20 cellular contexts compared by ENCODE assay signal in the genomic region with DNA sequence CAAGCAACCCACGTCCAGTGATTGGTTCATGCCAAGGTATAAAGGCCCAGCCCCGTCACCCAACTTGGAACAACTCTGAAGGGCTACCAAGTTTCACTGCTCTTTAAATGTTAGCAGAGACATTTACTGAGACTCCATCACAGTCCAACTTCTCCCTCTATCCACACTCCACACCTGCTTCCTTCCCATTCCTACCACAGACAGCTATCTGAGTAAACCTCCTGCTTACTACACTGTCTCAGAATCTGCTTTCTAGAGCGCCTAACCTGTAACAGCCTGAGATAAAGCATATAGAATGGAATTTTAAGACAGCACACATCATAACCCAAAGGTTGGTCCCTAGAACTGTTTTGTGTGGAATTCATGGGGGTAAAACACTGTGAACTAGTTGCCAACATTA.
"Had no signal": no experiment of that assay in that cellular context is flagged by ENCODE, and none has a peak within 500 bp of the region (broad histone marks: within the 10 kb centered on the region; RNA-seq: fewer than 3 reads in every experiment).

No MANE protein-coding gene starts in this region.

- H3K27ac ChIP-seq: lower lobe of right lung, right atrium auricular region, SK-N-MC, stomach, testis had no signal

- H3K27me3 Mint-ChIP-seq: activated B cell treated with CpG ODN at 0.5 μM for 24 hours; activated CD4-positive, alpha-beta memory T cell treated with anti-CD3 and anti-CD28 coated beads, Interleukin-2, amount 10 ng/mL, durations not matched to agents 7 days and 5 days; activated CD8-positive, alpha-beta memory T cell treated with anti-CD3 and anti-CD28 coated beads, Interleukin-2, amount 10 ng/mL, durations not matched to agents 7 days and 5 days; activated naive CD8-positive, alpha-beta T cell had no signal

- H3K36me3 Mint-ChIP-seq: activated CD8-positive, alpha-beta memory T cell treated with anti-CD3 and anti-CD28 coated beads, Interleukin-2, amount 10 ng/mL, durations not matched to agents 7 days and 5 days; activated naive CD8-positive, alpha-beta T cell; mesothelial cell of epicardium; stimulated activated effector memory CD8-positive, alpha-beta T cell treated with anti-CD3 and anti-CD28 coated beads, Interleukin-12 subunit alpha, Interleukin-12 subunit beta, amount 100 ng/mL, for 72 hours had no signal

- H3K9me3 ChIP-seq: lower lobe of right lung, right atrium auricular region, stomach, testis had no signal

- H3K9me3 Mint-ChIP-seq: activated B cell treated with CpG ODN at 0.5 μM for 24 hours; activated CD4-positive, alpha-beta memory T cell treated with anti-CD3 and anti-CD28 coated beads, Interleukin-2, amount 10 ng/mL, durations not matched to agents 7 days and 5 days; mesothelial cell of epicardium; stimulated activated effector memory CD8-positive, alpha-beta T cell treated with anti-CD3 and anti-CD28 coated beads, Interleukin-12 subunit alpha, Interleukin-12 subunit beta, amount 100 ng/mL, for 72 hours; T-helper 2 cell treated with Interferon-gamma antibody and Interleukin-4, amounts not matched to agents 5 μg/mL and 100 μg/mL, for 36 hours had no signal

- ATAC-seq: activated CD8-positive, alpha-beta memory T cell treated with anti-CD3 and anti-CD28 coated beads, Interleukin-2, amount 10 ng/mL, durations not matched to agents 7 days and 5 days; lower lobe of right lung; stimulated activated effector memory CD8-positive, alpha-beta T cell treated with anti-CD3 and anti-CD28 coated beads, Interleukin-12 subunit alpha, Interleukin-12 subunit beta, amount 100 ng/mL, for 72 hours had no signal

- DNase-seq: activated B cell treated with CpG ODN at 0.5 μM for 24 hours; activated CD4-positive, alpha-beta memory T cell treated with anti-CD3 and anti-CD28 coated beads, Interleukin-2, amount 10 ng/mL, durations not matched to agents 7 days and 5 days; activated CD4-positive, alpha-beta T cell treated with anti-CD3 and anti-CD28 coated beads for 48 hours; activated CD8-positive, alpha-beta memory T cell treated with anti-CD3 and anti-CD28 coated beads, Interleukin-2, amount 10 ng/mL, durations not matched to agents 7 days and 5 days; amygdala; erythroblast; lower lobe of right lung; occipital lobe; stimulated activated CD4-positive, alpha-beta T cell treated with anti-CD3 and anti-CD28 coated beads, Interleukin-15, amount 100 ng/mL, for 24 hours; stimulated activated CD4-positive, alpha-beta T cell treated with anti-CD3 and anti-CD28 coated beads, Interleukin-4, amount 100 ng/mL, for 1 hour; stomach; testis had no signal

- H3K4me3 ChIP-seq: coronary artery, lower lobe of right lung, right atrium auricular region, SK-N-MC, skin epidermis, stomach, testis had no signal

- H3K4me1 ChIP-seq: testis had no signal

- H3K4me1 Mint-ChIP-seq: activated B cell treated with CpG ODN at 0.5 μM for 24 hours; activated CD4-positive, alpha-beta memory T cell treated with anti-CD3 and anti-CD28 coated beads, Interleukin-2, amount 10 ng/mL, durations not matched to agents 7 days and 5 days; activated CD8-positive, alpha-beta memory T cell treated with anti-CD3 and anti-CD28 coated beads, Interleukin-2, amount 10 ng/mL, durations not matched to agents 7 days and 5 days; stimulated activated effector memory CD8-positive, alpha-beta T cell treated with anti-CD3 and anti-CD28 coated beads, Interleukin-12 subunit alpha, Interleukin-12 subunit beta, amount 100 ng/mL, for 72 hours had no signal

- H3K27ac Mint-ChIP-seq: activated B cell treated with CpG ODN at 0.5 μM for 24 hours; activated CD4-positive, alpha-beta memory T cell treated with anti-CD3 and anti-CD28 coated beads, Interleukin-2, amount 10 ng/mL, durations not matched to agents 7 days and 5 days; activated CD8-positive, alpha-beta memory T cell treated with anti-CD3 and anti-CD28 coated beads, Interleukin-2, amount 10 ng/mL, durations not matched to agents 7 days and 5 days; activated naive CD8-positive, alpha-beta T cell; stimulated activated effector memory CD8-positive, alpha-beta T cell treated with anti-CD3 and anti-CD28 coated beads, Interleukin-12 subunit alpha, Interleukin-12 subunit beta, amount 100 ng/mL, for 72 hours; T-helper 2 cell treated with Interferon-gamma antibody and Interleukin-4, amounts not matched to agents 5 μg/mL and 100 μg/mL, for 36 hours had no signal

- H3K4me3 Mint-ChIP-seq: activated B cell treated with CpG ODN at 0.5 μM for 24 hours; activated CD4-positive, alpha-beta memory T cell treated with anti-CD3 and anti-CD28 coated beads, Interleukin-2, amount 10 ng/mL, durations not matched to agents 7 days and 5 days; activated CD8-positive, alpha-beta memory T cell treated with anti-CD3 and anti-CD28 coated beads, Interleukin-2, amount 10 ng/mL, durations not matched to agents 7 days and 5 days; activated naive CD8-positive, alpha-beta T cell; mesothelial cell of epicardium; stimulated activated effector memory CD8-positive, alpha-beta T cell treated with anti-CD3 and anti-CD28 coated beads, Interleukin-12 subunit alpha, Interleukin-12 subunit beta, amount 100 ng/mL, for 72 hours; T-helper 2 cell treated with Interferon-gamma antibody and Interleukin-4, amounts not matched to agents 5 μg/mL and 100 μg/mL, for 36 hours had no signal

- H3K27me3 ChIP-seq: right atrium auricular region, stomach, testis had no signal

- H3K36me3 ChIP-seq: lower lobe of right lung, right atrium auricular region, stomach had no signal
